Comparison of ENCODE assay signal across 34 cellular contexts in genomic region chr6:633611-634010, GRCh38. TPM values are rescaled to one million over a fixed set of nuclear protein-coding genes. Genes with fewer than 3 reads are reported as not detected.
"Had no signal": no experiment of that assay in that cellular context is flagged by ENCODE, and none has a peak within 500 bp of the region (broad histone marks: within the 10 kb centered on the region; RNA-seq: fewer than 3 reads in every experiment).

No MANE protein-coding gene starts in this region.

- H3K4me3 ChIP-seq: adrenal gland, ascending aorta, breast epithelium, cardiac muscle cell, colonic mucosa had no signal

- H3K27ac ChIP-seq: adrenal gland, ascending aorta, breast epithelium, cardiac muscle cell, colonic mucosa, epithelial cell of prostate, VCaP had no signal

- H3K4me1 ChIP-seq: adrenal gland, ascending aorta, breast epithelium, colonic mucosa had no signal

- H3K9me3 Mint-ChIP-seq: activated CD4-positive, alpha-beta T cell treated with anti-CD3 and anti-CD28 coated beads, Interleukin-2, amount 10 ng/mL, durations not matched to agents 7 days and 5 days; activated CD8-positive, alpha-beta T cell treated with anti-CD3 and anti-CD28 coated beads for 36 hours; activated naive CD4-positive, alpha-beta T cell treated with anti-CD3 and anti-CD28 coated beads, Interleukin-2, amount 50 U/mL, for 24 hours; activated naive CD8-positive, alpha-beta T cell treated with anti-CD3 and anti-CD28 coated beads for 36 hours; activated naive CD8-positive, alpha-beta T cell treated with anti-CD3 and anti-CD28 coated beads, Interleukin-2, amount 50 U/mL, for 24 hours; brain; WTC11 had no signal

- H3K4me1 Mint-ChIP-seq: brain had no signal

- ATAC-seq: activated CD8-positive, alpha-beta T cell treated with anti-CD3 and anti-CD28 coated beads for 36 hours; activated naive CD8-positive, alpha-beta T cell treated with anti-CD3 and anti-CD28 coated beads, Interleukin-2, amount 50 U/mL, for 24 hours; WTC11 had no signal

- H3K4me3 Mint-ChIP-seq: activated CD4-positive, alpha-beta T cell treated with anti-CD3 and anti-CD28 coated beads, Interleukin-2, amount 10 ng/mL, durations not matched to agents 7 days and 5 days; activated CD8-positive, alpha-beta T cell treated with anti-CD3 and anti-CD28 coated beads for 36 hours; activated naive CD4-positive, alpha-beta T cell treated with anti-CD3 and anti-CD28 coated beads, Interleukin-2, amount 50 U/mL, for 24 hours; activated naive CD8-positive, alpha-beta T cell treated with anti-CD3 and anti-CD28 coated beads for 36 hours; activated naive CD8-positive, alpha-beta T cell treated with anti-CD3 and anti-CD28 coated beads, Interleukin-2, amount 50 U/mL, for 24 hours; brain; WTC11 had no signal

- H3K27me3 Mint-ChIP-seq: activated CD4-positive, alpha-beta T cell treated with anti-CD3 and anti-CD28 coated beads, Interleukin-2, amount 10 ng/mL, durations not matched to agents 7 days and 5 days; activated CD8-positive, alpha-beta T cell treated with anti-CD3 and anti-CD28 coated beads for 36 hours; activated naive CD4-positive, alpha-beta T cell treated with anti-CD3 and anti-CD28 coated beads, Interleukin-2, amount 50 U/mL, for 24 hours; activated naive CD8-positive, alpha-beta T cell treated with anti-CD3 and anti-CD28 coated beads for 36 hours; activated naive CD8-positive, alpha-beta T cell treated with anti-CD3 and anti-CD28 coated beads, Interleukin-2, amount 50 U/mL, for 24 hours; brain had no signal

- H3K9me3 ChIP-seq: adrenal gland, ascending aorta, breast epithelium, colonic mucosa had no signal

- FAIRE-seq: endometrium, endothelial cell of umbilical vein, frontal cortex, TTC549 had no signal

- DNase-seq: activated CD4-positive, alpha-beta T cell treated with anti-CD3 and anti-CD28 coated beads for 1 hour; activated CD4-positive, alpha-beta T cell treated with anti-CD3 and anti-CD28 coated beads for 4 hours; activated CD4-positive, alpha-beta T cell treated with anti-CD3 and anti-CD28 coated beads, Interleukin-2, amount 10 ng/mL, durations not matched to agents 7 days and 5 days; activated CD4-positive, alpha-beta T cell treated with anti-CD3 and anti-CD28 coated beads, Interleukin-2, amount 50 U/mL, for 4 hours; activated CD8-positive, alpha-beta memory T cell treated with anti-CD3 and anti-CD28 coated beads for 24 hours; activated CD8-positive, alpha-beta T cell treated with anti-CD3 and anti-CD28 coated beads for 36 hours; activated effector memory CD4-positive, alpha-beta T cell treated with Interleukin-2 at 50 U/mL for 16 hours; activated gamma-delta T cell treated with Interleukin-2 at 50 U/mL for 16 hours; activated naive CD4-positive, alpha-beta T cell treated with Interleukin-2 at 50 U/mL for 16 hours; activated naive CD8-positive, alpha-beta T cell treated with anti-CD3 and anti-CD28 coated beads for 36 hours; activated naive CD8-positive, alpha-beta T cell treated with anti-CD3 and anti-CD28 coated beads, Interleukin-2, amount 50 U/mL, for 24 hours; activated T-cell treated with anti-CD3 and anti-CD28 coated beads, Interleukin-2, amount 50 U/mL, for 1 hour; activated T-cell treated with anti-CD3 and anti-CD28 coated beads, Interleukin-2, amount 50 U/mL, for 48 hours; adrenal gland; amygdala; central memory CD4-positive, alpha-beta T cell; cerebellar nuclear complex; colonic mucosa; effector CD8-positive, alpha-beta T cell; foreskin fibroblast; head of caudate nucleus; T-helper 2 cell had no signal

- H3K36me3 ChIP-seq: adrenal gland, cardiac muscle cell, colonic mucosa had no signal

- H3K27ac Mint-ChIP-seq: activated CD4-positive, alpha-beta T cell treated with anti-CD3 and anti-CD28 coated beads, Interleukin-2, amount 10 ng/mL, durations not matched to agents 7 days and 5 days; activated CD8-positive, alpha-beta T cell treated with anti-CD3 and anti-CD28 coated beads for 36 hours; activated naive CD4-positive, alpha-beta T cell treated with anti-CD3 and anti-CD28 coated beads, Interleukin-2, amount 50 U/mL, for 24 hours; activated naive CD8-positive, alpha-beta T cell treated with anti-CD3 and anti-CD28 coated beads for 36 hours; activated naive CD8-positive, alpha-beta T cell treated with anti-CD3 and anti-CD28 coated beads, Interleukin-2, amount 50 U/mL, for 24 hours; brain; WTC11 had no signal

RNA-seq across cellular contexts. Expression of gene HUS1B, which starts 23.3 kb away (rescaled TPM):
- total RNA-seq: ascending aorta had no signal
- polyA plus RNA-seq: cardiac muscle cell had no signal
